In genomic region chr9:121558423-121558950, GRCh38 we compare ENCODE assay signal across 16 cellular contexts. TPM values are rescaled to one million over a fixed set of nuclear protein-coding genes. Genes with fewer than 3 reads are reported as not detected.
DNase-seq lines count a peak whose midpoint lies in the region; ATAC-seq, FAIRE-seq and TF ChIP-seq lines count a peak whose summit lies in the region.
"Had no signal": no experiment of that assay in that cellular context is flagged by ENCODE, and none has a peak within 500 bp of the region (broad histone marks: within the 10 kb centered on the region; RNA-seq: fewer than 3 reads in every experiment).

No MANE protein-coding gene starts in this region.

- H3K4me1 Mint-ChIP-seq in astrocyte (ENCODE audit: low read depth, unreplicated experiment) = peaks cover 24% of the 10 kb centered on the region

- H4K20me1 ChIP-seq in HCT116 (ENCODE audit: insufficient read depth) = no peaks in the 10 kb centered on the region
- no peaks in the 10 kb centered on the region for H4K20me1 ChIP-seq in astrocyte (ENCODE audit: insufficient read depth, low read length)

- TF ChIP-seq CTCF in HCT116 (IDR thresholded peaks at IDR 0.05 in 2 of 3, conservative IDR thresholded peaks at IDR 0.05 in 1 of 3; ENCODE audit: borderline replicate concordance in 1 of 3, insufficient read depth in 1 of 3, low read depth in 2 of 3, low read length in 2 of 3) = no peak
- no peak for TF ChIP-seq CTCF in astrocyte (IDR thresholded peaks at IDR 0.05; ENCODE audit: insufficient read depth, low read depth, low read length)
- no peak for TF ChIP-seq CTCF in left lung (IDR thresholded peaks at IDR 0.05)

- H3K79me2 ChIP-seq in HCT116 (ENCODE audit: insufficient read depth, low read length) (no peaks in the 10 kb centered on the region), astrocyte (ENCODE audit: insufficient read depth, low read length) (no peaks in the 10 kb centered on the region)

- CTCF ChIA-PET in HCT116 (lab: Charles Lee) = interaction anchor here (0.9 to 2.0 kb wide), 2 partner anchors 12 to 41 kb away, joined by 3 to 15 read pairs; no protein-coding TSS in a partner anchor

- ATAC-seq in HCT116 (no peak), left lung (no peak), HG03469 (IDR thresholded peaks at IDR 0.05; ENCODE audit: unreplicated experiment) (no peak)

- H3K4me3 Mint-ChIP-seq in astrocyte (ENCODE audit: unreplicated experiment) = no peak overlapping the region
- H3K4me3 Mint-ChIP-seq: activated CD4-positive, alpha-beta T cell treated with anti-CD3 and anti-CD28 coated beads, Interleukin-2, amount 10 ng/mL, durations not matched to agents 24 days and 14 days; activated naive CD8-positive, alpha-beta T cell had no signal

- peaks cover 8% of the 10 kb centered on the region for H3K27me3 Mint-ChIP-seq in astrocyte (ENCODE audit: low read depth, unreplicated experiment)

- DNase-seq in HCT116 (ENCODE audit: low read depth, low spot score) = no peak
- no peak for DNase-seq in astrocyte (ENCODE audit: low read depth)
- DNase-seq in left lung = no peak
- no peak for DNase-seq in activated naive CD4-positive, alpha-beta T cell (lab: John Stamatoyannopoulos, UW)
- no peak for DNase-seq in cerebellar cortex (ENCODE audit: low spot score)
- no peak for DNase-seq in NCI-H1417 (lab: John Stamatoyannopoulos, UW)
- DNase-seq: effector memory CD4-positive, alpha-beta T cell; NCI-H510A had no signal

- no peak for TF ChIP-seq POLR2A in HCT116 (IDR thresholded peaks at IDR 0.05; ENCODE audit: borderline replicate concordance, extremely low read depth, insufficient read depth, insufficient read length)

- peak overlapping the region; percentile 77 for H3K4me2 ChIP-seq in HCT116 (ENCODE audit: low read length)
- peak overlapping the region; percentile 76 for H3K4me2 ChIP-seq in astrocyte (ENCODE audit: low read length)

- H3K27me3 ChIP-seq in HCT116 (ENCODE audit: insufficient read depth, low read length) (no peaks in the 10 kb centered on the region), astrocyte (ENCODE audit: insufficient read depth, low read length) (peaks cover under 1% of the 10 kb centered on the region), left lung (no peaks in the 10 kb centered on the region)
- H3K27me3 ChIP-seq: upper lobe of left lung had no signal

- H3K9me3 ChIP-seq in HCT116 (ENCODE audit: control insufficient read depth in 1 of 2, insufficient read depth in 1 of 2, low read depth in 1 of 2, low read length in 2 of 2) (no peaks in the 10 kb centered on the region), astrocyte (ENCODE audit: insufficient read depth, low read depth, low read length) (no peaks in the 10 kb centered on the region), left lung (no peaks in the 10 kb centered on the region)
- H3K9me3 ChIP-seq: neutrophil, upper lobe of left lung had no signal

- H3K9ac ChIP-seq in HCT116 (ENCODE audit: low read length) (peak overlapping the region; percentile 35), astrocyte (ENCODE audit: low read length) (peak overlapping the region; percentile 10)

- peak overlapping the region; percentile 97 for H2AFZ ChIP-seq in HCT116 (ENCODE audit: low read depth, low read length, poor library complexity, severe bottlenecking)
- H2AFZ ChIP-seq in astrocyte (ENCODE audit: low read depth, low read length) = no peak overlapping the region

- intact Hi-C loops in HCT116 (cut with micrococcal nuclease) = no loop called here
- intact Hi-C loops in left lung (cut with DNase I) = loop anchor here in 1 of 2 donors (10.0 kb wide), 1 partner anchor 46 kb away; no protein-coding TSS in a partner anchor

- RAD21 ChIA-PET in HCT116 (lab: Charles Lee; ENCODE audit: low non-redundant PET in 1 of 2, low total read pairs in 2 of 2, uncharacterized antibody in 2 of 2, unreplicated experiment in 2 of 2) = no interaction called here

- peaks cover 5% of the 10 kb centered on the region for H3K36me3 Mint-ChIP-seq in astrocyte (ENCODE audit: low read depth, unreplicated experiment)
- H3K36me3 Mint-ChIP-seq: activated naive CD8-positive, alpha-beta T cell had no signal

- no TSS peak for BruUV-seq in HCT116 (replicated peaks; lab: Mats Ljungman, UMichigan)

- FAIRE-seq in astrocyte (lab: Jason Lieb, UNC) = no peak
- FAIRE-seq: D721Med had no signal

- H3K36me3 ChIP-seq in HCT116 (ENCODE audit: control insufficient read depth in 1 of 2, insufficient read depth in 2 of 2, low read length in 2 of 2) (no peaks in the 10 kb centered on the region), astrocyte (ENCODE audit: insufficient read depth, low read length) (no peaks in the 10 kb centered on the region), left lung (no peaks in the 10 kb centered on the region)
- H3K36me3 ChIP-seq: neutrophil, upper lobe of left lung had no signal

- H3K4me3 ChIP-seq in HCT116 (replicated peaks in 1 of 2; ENCODE audit: low read depth in 1 of 2, low read length in 2 of 2) (peak overlapping the region in 1 of 2 experiments; percentile 39; a peak in 2 of 4 replicates), astrocyte (ENCODE audit: insufficient read depth, low read depth, low read length) (no peak overlapping the region), left lung (no peak overlapping the region), skin epidermis (no peak overlapping the region)
- H3K4me3 ChIP-seq: upper lobe of left lung had no signal

- no peaks in the 10 kb centered on the region for H3K9me2 ChIP-seq in HCT116 (ENCODE audit: insufficient read depth)

- H3K27ac Mint-ChIP-seq in astrocyte (ENCODE audit: unreplicated experiment) = peak overlapping the region; percentile 85
- H3K27ac Mint-ChIP-seq: activated CD4-positive, alpha-beta T cell treated with anti-CD3 and anti-CD28 coated beads, Interleukin-2, amount 10 ng/mL, durations not matched to agents 24 days and 14 days; activated naive CD8-positive, alpha-beta T cell had no signal

- H3K4me1 ChIP-seq in HCT116 (ENCODE audit: control insufficient read depth in 1 of 2, insufficient read depth in 2 of 2, low read length in 2 of 2) (peaks cover 14 to 17% of the 10 kb centered on the region in 2 experiments), astrocyte (ENCODE audit: insufficient read depth, low read length) (peaks cover 31% of the 10 kb centered on the region), left lung (peaks cover 21 to 33% of the 10 kb centered on the region in 2 donors)

- no peaks in the 10 kb centered on the region for H3K9me3 Mint-ChIP-seq in astrocyte (ENCODE audit: unreplicated experiment)
- H3K9me3 Mint-ChIP-seq: activated CD4-positive, alpha-beta T cell treated with anti-CD3 and anti-CD28 coated beads, Interleukin-2, amount 10 ng/mL, durations not matched to agents 24 days and 14 days had no signal

- H3K27ac ChIP-seq in HCT116 (ENCODE audit: low read depth, low read length) (peak overlapping the region; percentile 9; the same call in 1 of the 2 replicates), astrocyte (ENCODE audit: low read depth, low read length) (peak overlapping the region; percentile 80), left lung (peak overlapping the region; percentile 43 to 65), skin epidermis (peak overlapping the region in 15 of 21 experiments; percentile 3 to 77 (median 47))
- H3K27ac ChIP-seq: neutrophil had no signal

- POLR2A ChIA-PET in HCT116 (lab: Charles Lee) = interaction anchor here (1.2 kb wide), 1 partner anchor 13 kb away, joined by 3 read pairs; no protein-coding TSS in a partner anchor

- TF ChIP-seq RAD21 in HCT116 (IDR thresholded peaks at IDR 0.05; ENCODE audit: low read depth) = no peak

TF ChIP-seq in HCT116, 20 proteins besides CTCF, POLR2A, EP300 and RAD21 (continues in another document):
- TF ChIP-seq ELF1 (IDR thresholded peaks at IDR 0.05; ENCODE audit: borderline replicate concordance, low read depth) (no peak), YY1 (IDR thresholded peaks at IDR 0.05; ENCODE audit: extremely low read depth, insufficient replicate concordance, low read depth, low read length) (no peak), MAX (IDR thresholded peaks at IDR 0.05) (no peak), FOSL1 (IDR thresholded peaks at IDR 0.05; ENCODE audit: low read depth) (no peak), ZBTB33 (IDR thresholded peaks at IDR 0.05; ENCODE audit: extremely low read depth, insufficient replicate concordance, low read length) (no peak), SRF (IDR thresholded peaks at IDR 0.05; ENCODE audit: low read depth) (no peak), ZNF274 (IDR thresholded peaks at IDR 0.05; ENCODE audit: low read depth, low read length) (no peak), SP1 (IDR thresholded peaks at IDR 0.05; ENCODE audit: low read depth) (no peak), EZH2phosphoT487 (IDR thresholded peaks at IDR 0.05; ENCODE audit: borderline replicate concordance) (no peak)

RNA-seq across cellular contexts. Expression of gene GGTA1, which starts 58.8 kb away (rescaled TPM):
- total RNA-seq in HCT116 (2021; ENCODE audit: unreplicated experiment) (not detected), astrocyte (0.18 TPM in 1 of 2 replicates, not detected in the other), left lung (1 to 10 TPM; 4.8 to 7.5 TPM)
- polyA plus RNA-seq in HCT116 (2012) = not detected in 2 replicates
- total RNA-seq: activated CD4-positive, alpha-beta T cell treated with anti-CD3 and anti-CD28 coated beads, Interleukin-2, amount 10 ng/mL, durations not matched to agents 24 days and 14 days; M059J had no signal

Comparison
In these comparisons a context has a peak if more than half of its experiments do, and no peak if none do; other contexts are left out.
1. H3K27ac ChIP-seq: peak in every context shown above with its lines; median percentile 80 in astrocyte; 54 in left lung; 47 in skin epidermis; 9 in HCT116.